Comparison of ENCODE assay signal across 1 cellular context in genomic region chr6:15079288-15079817, GRCh38.
A peak's percentile ranks its signal among the peaks of the same experiment; 100 is the strongest.
TF ChIP-seq lines count a peak whose summit lies in the region.

No MANE protein-coding gene starts in this region.

TF ChIP-seq in K562, 482 proteins besides CTCF, POLR2A, EP300 and RAD21 (continued from another document and continues in another):
- TF ChIP-seq E2F8 (IDR thresholded peaks at IDR 0.05; ENCODE audit: low read depth, partially characterized antibody) = peak; percentile 49
- no peak for TF ChIP-seq U2AF1 (optimal IDR thresholded peaks at IDR 0.05; ENCODE audit: low read depth, low read length)
- TF ChIP-seq NEUROD1 (IDR thresholded peaks at IDR 0.05; ENCODE audit: borderline replicate concordance, low read depth, low read length, partially characterized antibody) = no peak
- no peak for TF ChIP-seq FOXP4 (CRISPR knock-in tag; IDR thresholded peaks at IDR 0.05; ENCODE audit: borderline replicate concordance)
- no peak for TF ChIP-seq HMGXB4 (CRISPR knock-in tag; IDR thresholded peaks at IDR 0.05)
- TF ChIP-seq MTF1 (CRISPR knock-in tag; IDR thresholded peaks at IDR 0.05; ENCODE audit: borderline replicate concordance) = no peak
- peak; percentile 99 for TF ChIP-seq DPF2 (IDR thresholded peaks at IDR 0.05)
- peak; percentile 68 for TF ChIP-seq EP400 (IDR thresholded peaks at IDR 0.05)
- TF ChIP-seq SETDB1 (IDR thresholded peaks at IDR 0.05; ENCODE audit: low read length) = no peak
- no peak for TF ChIP-seq PCBP2 (IDR thresholded peaks at IDR 0.05; ENCODE audit: low read depth, low read length, poor library complexity, severe bottlenecking)
- no peak for TF ChIP-seq ZNF740 (CRISPR knock-in tag; IDR thresholded peaks at IDR 0.05)
- TF ChIP-seq ZNF740 (tag; IDR thresholded peaks at IDR 0.05) = no peak
- TF ChIP-seq NCOA1 (IDR thresholded peaks at IDR 0.05; ENCODE audit: low read depth) = peak; percentile 87; the same call in 1 of the 2 replicates
- TF ChIP-seq DMBX1 (CRISPR knock-in tag; IDR thresholded peaks at IDR 0.05; ENCODE audit: borderline replicate concordance) = peak; percentile 85
- no peak for TF ChIP-seq SAFB (IDR thresholded peaks at IDR 0.05; ENCODE audit: borderline replicate concordance, low read depth, low read length)
- TF ChIP-seq CREB5 (CRISPR knock-in tag; IDR thresholded peaks at IDR 0.05) = no peak
- TF ChIP-seq BRD4 (IDR thresholded peaks at IDR 0.05) = no peak
- no peak; the same call in 1 of the 2 replicates for TF ChIP-seq ZNF239 (CRISPR knock-in tag; IDR thresholded peaks at IDR 0.05)
- TF ChIP-seq ZNF347 (CRISPR knock-in tag; IDR thresholded peaks at IDR 0.05; ENCODE audit: low read depth) = no peak
- no peak for TF ChIP-seq ZZZ3 (IDR thresholded peaks at IDR 0.05)
- TF ChIP-seq ZNF217 (CRISPR knock-in tag; IDR thresholded peaks at IDR 0.05) = no peak
- no peak for TF ChIP-seq ZFP91 (CRISPR knock-in tag; IDR thresholded peaks at IDR 0.05)
- no peak for TF ChIP-seq ZNF232 (CRISPR knock-in tag; IDR thresholded peaks at IDR 0.05)
- TF ChIP-seq ZNF79 (CRISPR knock-in tag; IDR thresholded peaks at IDR 0.05; ENCODE audit: low read depth) = no peak
- TF ChIP-seq MLX (CRISPR knock-in tag; conservative IDR thresholded peaks at IDR 0.05) = no peak
- peak in 1 of 2 experiments; percentile 80; a peak in 2 of 4 replicates for TF ChIP-seq ZNF639 (CRISPR knock-in tag; conservative IDR thresholded peaks at IDR 0.05 in 1 of 2, IDR thresholded peaks at IDR 0.05 in 1 of 2)
- TF ChIP-seq ETV5 (CRISPR knock-in tag; IDR thresholded peaks at IDR 0.05; ENCODE audit: low read depth) = no peak
- peak; percentile 40 for TF ChIP-seq GABPB1 (CRISPR knock-in tag; IDR thresholded peaks at IDR 0.05)
- no peak for TF ChIP-seq ZBTB1 (CRISPR knock-in tag; IDR thresholded peaks at IDR 0.05; ENCODE audit: borderline replicate concordance, low read depth)
- TF ChIP-seq CTCFL (IDR thresholded peaks at IDR 0.05; ENCODE audit: borderline replicate concordance, insufficient read depth, low read depth, low read length, poor library complexity, severe bottlenecking) = no peak
- TF ChIP-seq L3MBTL2 (IDR thresholded peaks at IDR 0.05) = peak; percentile 63
- TF ChIP-seq ZC3H11A (IDR thresholded peaks at IDR 0.05; ENCODE audit: low read depth, low read length) = no peak
- no peak for TF ChIP-seq U2AF2 (optimal IDR thresholded peaks at IDR 0.05; ENCODE audit: low read depth, low read length)
- TF ChIP-seq HDAC6 (IDR thresholded peaks at IDR 0.05; ENCODE audit: low read depth, low read length) = no peak
- TF ChIP-seq NELFE (IDR thresholded peaks at IDR 0.05; ENCODE audit: insufficient read depth, insufficient read length) = no peak
- no peak for TF ChIP-seq TGIF2 (CRISPR knock-in tag; IDR thresholded peaks at IDR 0.05)
- no peak for TF ChIP-seq E2F1 (CRISPR knock-in tag; IDR thresholded peaks at IDR 0.05)
- TF ChIP-seq DEAF1 (CRISPR knock-in tag; IDR thresholded peaks at IDR 0.05) = no peak
- TF ChIP-seq SLC30A9 (CRISPR knock-in tag; IDR thresholded peaks at IDR 0.05) = no peak
- peak; percentile 76 for TF ChIP-seq HES1 (IDR thresholded peaks at IDR 0.05; ENCODE audit: low read depth)
- no peak for TF ChIP-seq CBX2 (IDR thresholded peaks at IDR 0.05; ENCODE audit: insufficient read depth, low read length, poor library complexity, severe bottlenecking)
- peak in 1 of 2 experiments; percentile 82; a peak in 2 of 4 replicates for TF ChIP-seq ETV6 (IDR thresholded peaks at IDR 0.05; ENCODE audit: borderline replicate concordance in 1 of 2, low read depth in 2 of 2, low read length in 1 of 2)
- TF ChIP-seq ETV6 (CRISPR knock-in tag; IDR thresholded peaks at IDR 0.05; ENCODE audit: borderline replicate concordance) = no peak
- TF ChIP-seq SMARCB1 (IDR thresholded peaks at IDR 0.05; ENCODE audit: insufficient read length, low read depth) = no peak
- TF ChIP-seq NR3C1 (CRISPR knock-in tag; IDR thresholded peaks at IDR 0.05) = no peak
- no peak for TF ChIP-seq RHOXF2B (CRISPR knock-in tag; conservative IDR thresholded peaks at IDR 0.05)
- peak; percentile 92 for TF ChIP-seq KLF16 (IDR thresholded peaks at IDR 0.05)
